8 cellular contexts compared by ENCODE assay signal in the genomic region with DNA sequence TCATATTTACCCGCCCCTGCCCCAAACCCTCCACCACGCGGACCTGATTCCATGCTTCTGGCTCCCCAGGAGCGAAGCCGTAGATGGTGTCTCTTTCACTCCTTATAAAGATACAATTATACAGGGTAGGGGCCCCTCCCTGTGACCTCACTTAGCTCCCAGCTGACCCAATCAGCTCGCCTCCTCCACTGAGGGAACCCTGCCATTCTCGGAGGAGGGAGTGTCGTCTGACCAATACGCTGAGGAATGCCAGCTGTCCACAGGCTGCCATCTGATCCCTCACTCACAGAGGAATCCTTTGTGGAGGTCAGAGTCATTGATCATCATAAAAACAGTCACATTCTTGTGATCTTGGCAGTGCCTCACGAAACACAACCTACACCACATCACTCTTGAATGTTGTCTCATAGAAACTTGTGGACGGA.
A peak's percentile ranks its signal among the peaks of the same experiment; 100 is the strongest.
DNase-seq lines count a peak whose midpoint lies in the region; ATAC-seq and TF ChIP-seq lines count a peak whose summit lies in the region.

No MANE protein-coding gene starts in this region.

- TF ChIP-seq CTCF in Peyer's patch (IDR thresholded peaks at IDR 0.05) (no peak), fibroblast of pulmonary artery (IDR thresholded peaks at IDR 0.05; ENCODE audit: low read length, missing control alignments) (no peak), tibial artery (IDR thresholded peaks at IDR 0.05) (no peak), GM13977 (IDR thresholded peaks at IDR 0.05; ENCODE audit: extremely low read depth, insufficient read depth, missing control alignments) (no peak)

- H2AK5ac ChIP-seq in neuronal stem cell (ENCODE audit: low read depth, low read length) = no peak overlapping the region

- H4K8ac ChIP-seq in neuronal stem cell (ENCODE audit: low read depth, low read length) = no peak overlapping the region

- DNase-seq in C1 segment of cervical spinal cord (lab: John Stamatoyannopoulos, UW) = peak in 10 of 14 donors; percentile 9 to 81 (median 46)
- DNase-seq in Peyer's patch = peak in 2 of 3 donors; percentile 51 to 79
- peak; percentile 88 for DNase-seq in fibroblast of pulmonary artery (ENCODE audit: low read depth)
- DNase-seq in neuronal stem cell (ENCODE audit: low spot score) = peak; percentile 27
- no peak for DNase-seq in tibial artery
- DNase-seq in GM13977 (ENCODE audit: low spot score) = no peak
- no peak for DNase-seq in NCI-H1694 (lab: John Stamatoyannopoulos, UW)

- TF ChIP-seq POLR2A in Peyer's patch (IDR thresholded peaks at IDR 0.05) = no peak

- H2BK12ac ChIP-seq in neuronal stem cell (ENCODE audit: low read length) = no peak overlapping the region

- H3K4me1 ChIP-seq in Peyer's patch (peaks cover 0 to 21% (median 0%) of the 10 kb centered on the region in 4 donors), neuronal stem cell (ENCODE audit: control insufficient read depth in 2 of 2, insufficient read depth in 1 of 2, low read depth in 1 of 2, low read length in 2 of 2) (peaks cover 0 to 16% of the 10 kb centered on the region in 2 donors), tibial artery (no peaks in the 10 kb centered on the region)

- H2BK15ac ChIP-seq in neuronal stem cell (ENCODE audit: low read length) = no peak overlapping the region

- no peak overlapping the region for H3K4ac ChIP-seq in neuronal stem cell (ENCODE audit: low read length)

- H3K14ac ChIP-seq in neuronal stem cell (ENCODE audit: low read length) = no peak overlapping the region

- no peak overlapping the region for H3K23ac ChIP-seq in neuronal stem cell (ENCODE audit: low read depth, low read length, poor library complexity)

- H3K9me3 ChIP-seq in Peyer's patch = no peaks in the 10 kb centered on the region
- no peaks in the 10 kb centered on the region for H3K9me3 ChIP-seq in neuronal stem cell (replicated peaks in 1 of 2; ENCODE audit: control insufficient read depth in 2 of 2, insufficient read depth in 1 of 2, low read depth in 1 of 2, low read length in 2 of 2)
- H3K9me3 ChIP-seq in tibial artery = no peaks in the 10 kb centered on the region

- H3K79me1 ChIP-seq in neuronal stem cell (ENCODE audit: low read depth, low read length) = no peaks in the 10 kb centered on the region

- no peak overlapping the region for H3K9ac ChIP-seq in neuronal stem cell (ENCODE audit: low read depth, low read length, poor library complexity)

- H2AFZ ChIP-seq in neuronal stem cell (ENCODE audit: low read length) = no peak overlapping the region

- no peak overlapping the region for H2BK5ac ChIP-seq in neuronal stem cell (ENCODE audit: low read length)

- no peak overlapping the region for H3K18ac ChIP-seq in neuronal stem cell (ENCODE audit: low read length)

- intact Hi-C loops in tibial artery (cut with DNase I; ENCODE audit: low total_unique reads) = no loop called here

- no CpG with 5 or more reads among the region's 11 CpGs for WGBS in neuronal stem cell (ENCODE audit: extremely low coverage in 2 of 2, insufficient read length in 2 of 2, insufficient replicate concordance in 1 of 2), 2 donors

- ATAC-seq in GM21360 (IDR thresholded peaks at IDR 0.05; ENCODE audit: unreplicated experiment) = no peak

- H3K4me2 ChIP-seq in neuronal stem cell (ENCODE audit: insufficient read depth, low read length, poor library complexity, severe bottlenecking) = no peak overlapping the region

- H2BK120ac ChIP-seq in neuronal stem cell (ENCODE audit: low read depth, low read length) = no peak overlapping the region

- H4K91ac ChIP-seq in neuronal stem cell (ENCODE audit: low read depth, low read length, poor library complexity) = no peak overlapping the region

- in situ Hi-C loops in GM13977 (cut with MboI; ENCODE audit: low pct_unique_long_range_greater_than_20kb, low sequenced_read_pairs, unreplicated experiment) = no loop called here

- no peaks in the 10 kb centered on the region for H3K27me3 ChIP-seq in Peyer's patch
- H3K27me3 ChIP-seq in neuronal stem cell (ENCODE audit: control insufficient read depth in 3 of 3, insufficient read depth in 3 of 3, low read depth in 1 of 3, low read length in 3 of 3) = peaks cover 0 to 56% (median 3%) of the 10 kb centered on the region in 3 experiments
- H3K27me3 ChIP-seq in tibial artery = peaks cover 0 to 17% of the 10 kb centered on the region in 2 donors

- H3K4me3 ChIP-seq in Peyer's patch (no peak overlapping the region), fibroblast of pulmonary artery (replicated peaks; ENCODE audit: low read depth, low read length) (no peak overlapping the region), neuronal stem cell (ENCODE audit: low read length in 2 of 2) (no peak overlapping the region), tibial artery (no peak overlapping the region)

- peak overlapping the region in 1 of 4 donors; percentile 25 for H3K27ac ChIP-seq in Peyer's patch
- no peak overlapping the region for H3K27ac ChIP-seq in neuronal stem cell (replicated peaks; ENCODE audit: low read length)
- H3K27ac ChIP-seq in tibial artery = no peak overlapping the region

- H3K36me3 ChIP-seq in Peyer's patch (no peaks in the 10 kb centered on the region), neuronal stem cell (replicated peaks in 1 of 2; ENCODE audit: control insufficient read depth in 2 of 2, insufficient read depth in 2 of 2, low read length in 2 of 2) (no peaks in the 10 kb centered on the region), tibial artery (no peaks in the 10 kb centered on the region)

Comparison
In these comparisons a context has a peak if more than half of its experiments do, and no peak if none do; other contexts are left out.
1. DNase-seq: peak in C1 segment of cervical spinal cord (10 of 14), Peyer's patch (2 of 3), fibroblast of pulmonary artery (single experiment) and neuronal stem cell (single experiment); none in tibial artery (0 of 2), GM13977 (single experiment) and NCI-H1694 (single experiment).